In the genomic region with DNA sequence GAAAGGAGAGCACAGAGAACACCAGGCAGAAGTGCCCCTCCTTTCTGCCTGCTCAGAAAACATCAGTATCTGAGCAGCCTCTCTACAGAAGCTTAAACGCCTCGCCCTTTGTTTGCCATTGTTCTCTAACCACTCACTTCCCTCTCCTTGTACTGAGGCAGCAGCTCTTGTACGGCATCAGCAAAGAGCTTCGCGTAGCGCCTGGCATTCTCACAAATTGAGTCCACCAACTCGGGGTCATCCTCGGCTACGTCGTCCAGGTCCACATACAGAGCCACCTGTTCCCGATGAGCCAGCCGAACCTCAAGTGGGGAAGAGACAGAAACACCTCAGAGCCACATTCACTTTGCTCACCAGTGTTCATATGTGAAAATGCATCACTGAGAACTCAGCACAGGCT, we compare ENCODE assay signal across 8 cellular contexts. TPM values are rescaled to one million over a fixed set of nuclear protein-coding genes. Genes with fewer than 3 reads are reported as not detected.
DNase-seq lines count a peak whose midpoint lies in the region; ATAC-seq, FAIRE-seq and TF ChIP-seq lines count a peak whose summit lies in the region.

No MANE protein-coding gene starts in this region.

- peak overlapping the region; percentile 100 for H3K27ac ChIP-seq in 22Rv1
- peak overlapping the region; percentile 100; the same call in 2 of the 3 replicates for H3K27ac ChIP-seq in K562 (ENCODE audit: extremely low read depth, low read depth, low read length)

- H3K27me3 ChIP-seq in K562 (ENCODE audit: control insufficient read depth in 2 of 2, insufficient read depth in 2 of 2, low read length in 2 of 2), result no peaks in the 10 kb centered on the region

- no peak for DNase-seq in HFFc6
- no peak for DNase-seq in K562 (ENCODE audit: extremely low read depth in 1 of 4, low spot score in 3 of 4)
- DNase-seq in mesothelial cell of epicardium (ENCODE audit: low spot score in 2 of 2, unreplicated experiment in 2 of 2), result no peak
- DNase-seq in GM13976 (ENCODE audit: low spot score), result no peak

- no peaks in the 10 kb centered on the region for H3K9me3 ChIP-seq in K562 (replicated peaks; ENCODE audit: control insufficient read depth, insufficient read depth, low read depth, low read length)

- BruUV-seq in K562 (replicated peaks; lab: Mats Ljungman, UMichigan), result no TSS peak

- TF ChIP-seq EP300 in K562 (IDR thresholded peaks at IDR 0.05; ENCODE audit: low read length), result no peak

- H3K9ac ChIP-seq in K562 (ENCODE audit: insufficient read depth in 1 of 2, low read depth in 2 of 2, low read length in 2 of 2), result peak overlapping the region; percentile 74 to 99

- peaks cover 73% of the 10 kb centered on the region for H3K36me3 ChIP-seq in K562 (ENCODE audit: control insufficient read depth, insufficient read depth, low read length)

- TF ChIP-seq CTCF in 22Rv1 (IDR thresholded peaks at IDR 0.05), result no peak
- no peak for TF ChIP-seq CTCF in HFFc6 (IDR thresholded peaks at IDR 0.05)
- no peak for TF ChIP-seq CTCF in K562 (IDR thresholded peaks at IDR 0.05 in 2 of 3, conservative IDR thresholded peaks at IDR 0.05 in 1 of 3; ENCODE audit: insufficient read depth in 2 of 3, low read depth in 1 of 3, low read length in 3 of 3)
- TF ChIP-seq CTCF in mesothelial cell of epicardium (IDR thresholded peaks at IDR 0.05; ENCODE audit: unreplicated experiment), result no peak
- TF ChIP-seq CTCF in GM13976 (IDR thresholded peaks at IDR 0.05; ENCODE audit: borderline replicate concordance, control extremely low read depth, extremely low read depth, insufficient read depth, missing control alignments), result no peak

- intact Hi-C loops in K562 (cut with micrococcal nuclease), result no loop called here

- H3K79me2 ChIP-seq in K562 (ENCODE audit: control insufficient read depth, insufficient read depth, low read length), result peaks cover 60% of the 10 kb centered on the region

- H2AFZ ChIP-seq in K562 (ENCODE audit: low read depth, low read length), result no peak overlapping the region

- peak overlapping the region; percentile 92 for H3K4me2 ChIP-seq in K562 (ENCODE audit: insufficient read depth, low read length)

- H3K4me1 Mint-ChIP-seq in HFFc6 (ENCODE audit: low read depth) (peaks cover 53% of the 10 kb centered on the region), mesothelial cell of epicardium (peaks cover 36% of the 10 kb centered on the region)

- POLR2A ChIA-PET in K562 (lab: Yijun Ruan, JAX), result interaction anchor here (0.6 to 4.6 kb wide), 5 partner anchors 9 to 86 kb away, joined by 4 to 115 read pairs (median 4); partner anchors contain the start of genes COPS6 and MBLAC1

- peaks cover 9 to 41% of the 10 kb centered on the region in 2 experiments; a peak in 4 of 5 replicates for H3K4me1 ChIP-seq in K562 (replicated peaks in 1 of 2; ENCODE audit: control insufficient read depth in 2 of 2, insufficient read depth in 2 of 2, low read length in 2 of 2)

- in situ Hi-C loops in K562 (cut with MboI), result no loop called here
- in situ Hi-C loops in GM13976 (cut with MboI; ENCODE audit: low sequenced_read_pairs, unreplicated experiment), result no loop called here

- FAIRE-seq in K562 (lab: Jason Lieb, UNC), result no peak

- peaks cover 2% of the 10 kb centered on the region for H3K27me3 Mint-ChIP-seq in HFFc6 (ENCODE audit: insufficient read depth)
- no peaks in the 10 kb centered on the region for H3K27me3 Mint-ChIP-seq in mesothelial cell of epicardium (ENCODE audit: low read depth)

- H3K4me3 Mint-ChIP-seq in HFFc6 (peak overlapping the region; percentile 90), mesothelial cell of epicardium (peak overlapping the region; percentile 89)

- peaks cover 38% of the 10 kb centered on the region for H4K20me1 ChIP-seq in K562 (replicated peaks; ENCODE audit: control insufficient read depth, insufficient read depth, low read length)

- 94% methylated on average over 12 of the region's 12 CpGs for WGBS in K562 (ENCODE audit: insufficient coverage, low coverage, missing lambda C conversion rate)

- H3K4me3 ChIP-seq in K562, result peak overlapping the region; percentile 98

- H3K9me3 Mint-ChIP-seq in HFFc6, result no peaks in the 10 kb centered on the region
- no peaks in the 10 kb centered on the region for H3K9me3 Mint-ChIP-seq in mesothelial cell of epicardium

- ATAC-seq in K562, result no peak
- ATAC-seq in GM21717 (IDR thresholded peaks at IDR 0.05; ENCODE audit: unreplicated experiment), result no peak
- ATAC-seq in GM21737 (IDR thresholded peaks at IDR 0.05; ENCODE audit: unreplicated experiment), result no peak
- no peak for ATAC-seq in HG02642 (IDR thresholded peaks at IDR 0.05; ENCODE audit: poor library complexity, unreplicated experiment)

- no peak for TF ChIP-seq RAD21 in K562 (CRISPR knock-in tag; conservative IDR thresholded peaks at IDR 0.05 in 1 of 2, IDR thresholded peaks at IDR 0.05 in 1 of 2)

- no peak for TF ChIP-seq POLR2A in K562 (conservative IDR thresholded peaks at IDR 0.05)

- CTCF ChIA-PET in K562 (lab: Yijun Ruan, JAX; ENCODE audit: low intra/inter-chr PET ratio), result no interaction called here

- peaks cover 60% of the 10 kb centered on the region for H3K36me3 Mint-ChIP-seq in HFFc6 (ENCODE audit: low read depth)
- H3K36me3 Mint-ChIP-seq in mesothelial cell of epicardium, result peaks cover 40% of the 10 kb centered on the region

- H3K27ac Mint-ChIP-seq in HFFc6 (peak overlapping the region; percentile 64), mesothelial cell of epicardium (peak overlapping the region; percentile 99)

- peaks cover 3% of the 10 kb centered on the region for H3K9me1 ChIP-seq in K562 (ENCODE audit: control insufficient read depth, insufficient read depth, low read length)

RNA-seq across cellular contexts. Expression of gene MCM7, which starts 1.7 kb away (rescaled TPM):
- 100 to 1,000 TPM in 5 of 6 experiments, 10 to 100 TPM in 1; 70.9 to 139 (median 124) TPM for total RNA-seq in HFFc6 (2021; fragmentation: NEBNext Ultra II Directional; extraction: Animal tissue kit (Norgen Biotek cat#: 25700))
- total RNA-seq in K562 (2011; cell fraction: chromatin; rRNA removed; ENCODE audit: low replicate concordance), result 414 and 758 TPM in 2 replicates
- total RNA-seq in K562 (2011; cell fraction: nucleolus; rRNA removed), result 463 and 497 TPM in 2 replicates
- total RNA-seq in K562 (2011; cell fraction: nucleoplasm; rRNA removed), result 263 and 349 TPM in 2 replicates
- 560 and 610 TPM in 2 replicates for total RNA-seq in K562 (2014; rRNA removed)
- total RNA-seq in K562 (2014; rRNA removed; fragmentation: Illumina TruSeq; extraction: Trizol), result 303 and 336 TPM in 2 replicates
- 408 and 410 TPM in 2 replicates for total RNA-seq in K562 (2015; rRNA removed; fragmentation: Illumina TruSeq; extraction: Trizol)
- 588 and 616 TPM in 2 replicates for total RNA-seq in K562 (2021)
- polyA plus RNA-seq in K562 (2011; rRNA removed), result 304 and 329 TPM in 2 replicates
- polyA plus RNA-seq in K562 (2011; cell fraction: cytosol; rRNA removed), result 333 and 730 TPM in 2 replicates
- 657 and 888 TPM in 2 replicates for polyA plus RNA-seq in K562 (2011; cell fraction: nucleus; rRNA removed)
- polyA plus RNA-seq in K562 (2012), result 488 and 498 TPM in 2 replicates
- polyA plus RNA-seq in K562 (2014; fragmentation: Illumina TruSeq; extraction: Trizol), result 437 and 491 TPM in 2 replicates
- 100 to 1,000 TPM; 407 to 856 TPM for polyA plus RNA-seq in K562 (2014; fragmentation: Nextera tagmentation; extraction: Ambion mirVana)
- polyA plus RNA-seq in K562 (2014; rRNA removed), result 488 and 513 TPM in 2 replicates
- polyA minus RNA-seq in K562 (2011; rRNA and poly(A)+ RNA removed), result 295 and 393 TPM in 2 replicates
- polyA minus RNA-seq in K562 (2011; cell fraction: cytosol; rRNA and poly(A)+ RNA removed), result 320 and 399 TPM in 2 replicates
- 299 and 305 TPM in 2 replicates for polyA minus RNA-seq in K562 (2011; cell fraction: nucleus; rRNA and poly(A)+ RNA removed)
- 170 to 172 TPM (median 171 TPM) in 3 replicates for total RNA-seq in mesothelial cell of epicardium

RNA-seq across cellular contexts. Expression of gene AP4M1, which starts 2.0 kb away (rescaled TPM):
- 10 to 100 TPM; 20.2 to 24.5 (median 21.9) TPM for total RNA-seq in HFFc6 (2021; fragmentation: NEBNext Ultra II Directional; extraction: Animal tissue kit (Norgen Biotek cat#: 25700))
- 35.5 and 59.8 TPM in 2 replicates for total RNA-seq in K562 (2011; cell fraction: chromatin; rRNA removed; ENCODE audit: low replicate concordance)
- 50.4 and 51.6 TPM in 2 replicates for total RNA-seq in K562 (2011; cell fraction: nucleolus; rRNA removed)
- total RNA-seq in K562 (2011; cell fraction: nucleoplasm; rRNA removed), result 26.7 and 40.9 TPM in 2 replicates
- total RNA-seq in K562 (2014; rRNA removed) (17.4 and 30.9 TPM in 2 replicates), K562 (2014; rRNA removed; fragmentation: Illumina TruSeq; extraction: Trizol) (11.0 and 12.2 TPM in 2 replicates), K562 (2015; rRNA removed; fragmentation: Illumina TruSeq; extraction: Trizol) (11.9 and 13.5 TPM in 2 replicates), K562 (2021) (21.8 and 25.2 TPM in 2 replicates), mesothelial cell of epicardium (23.5 to 26.8 TPM (median 25.6 TPM) in 3 replicates)
- polyA plus RNA-seq in K562 (2011; rRNA removed) (12.7 and 14.1 TPM in 2 replicates), K562 (2014; fragmentation: Illumina TruSeq; extraction: Trizol) (16.4 and 18.0 TPM in 2 replicates), K562 (2014; fragmentation: Nextera tagmentation; extraction: Ambion mirVana) (1 to 10 TPM; 1.3 to 3.6 TPM), K562 (2014; rRNA removed) (15.6 and 19.6 TPM in 2 replicates)
- polyA plus RNA-seq in K562 (2011; cell fraction: cytosol; rRNA removed), result 14.1 and 21.2 TPM in 2 replicates
- 41.5 and 49.3 TPM in 2 replicates for polyA plus RNA-seq in K562 (2011; cell fraction: nucleus; rRNA removed)
- 15.8 and 27.8 TPM in 2 replicates for polyA plus RNA-seq in K562 (2012)
- polyA minus RNA-seq in K562 (2011; rRNA and poly(A)+ RNA removed), result 10.9 and 15.8 TPM in 2 replicates
- 9.1 and 11.9 TPM in 2 replicates for polyA minus RNA-seq in K562 (2011; cell fraction: cytosol; rRNA and poly(A)+ RNA removed)
- 12.1 and 17.2 TPM in 2 replicates for polyA minus RNA-seq in K562 (2011; cell fraction: nucleus; rRNA and poly(A)+ RNA removed)

RNA-seq across cellular contexts. Expression of gene COPS6, which starts 10.7 kb away (rescaled TPM):
- total RNA-seq in HFFc6 (2021; fragmentation: NEBNext Ultra II Directional; extraction: Animal tissue kit (Norgen Biotek cat#: 25700)), result 100 to 1,000 TPM; 253 to 334 (median 302) TPM
- total RNA-seq in K562 (2011; cell fraction: chromatin; rRNA removed; ENCODE audit: low replicate concordance), result 151 and 243 TPM in 2 replicates
- 132 and 134 TPM in 2 replicates for total RNA-seq in K562 (2011; cell fraction: nucleolus; rRNA removed)
- total RNA-seq in K562 (2011; cell fraction: nucleoplasm; rRNA removed), result 123 and 134 TPM in 2 replicates
- 102 and 119 TPM in 2 replicates for total RNA-seq in K562 (2014; rRNA removed)
- 56.4 and 64.2 TPM in 2 replicates for total RNA-seq in K562 (2014; rRNA removed; fragmentation: Illumina TruSeq; extraction: Trizol)
- total RNA-seq in K562 (2015; rRNA removed; fragmentation: Illumina TruSeq; extraction: Trizol), result 60.1 and 63.0 TPM in 2 replicates
- 168 TPM in 2 replicates for total RNA-seq in K562 (2021)
- 142 and 202 TPM in 2 replicates for polyA plus RNA-seq in K562 (2011; rRNA removed)
- polyA plus RNA-seq in K562 (2011; cell fraction: cytosol; rRNA removed), result 161 and 249 TPM in 2 replicates
- 125 and 159 TPM in 2 replicates for polyA plus RNA-seq in K562 (2011; cell fraction: nucleus; rRNA removed)
- polyA plus RNA-seq in K562 (2012), result 160 and 243 TPM in 2 replicates
- 176 and 194 TPM in 2 replicates for polyA plus RNA-seq in K562 (2014; fragmentation: Illumina TruSeq; extraction: Trizol)
- 100 to 1,000 TPM; 160 to 331 TPM for polyA plus RNA-seq in K562 (2014; fragmentation: Nextera tagmentation; extraction: Ambion mirVana)
- polyA plus RNA-seq in K562 (2014; rRNA removed), result 212 and 232 TPM in 2 replicates
- polyA minus RNA-seq in K562 (2011; rRNA and poly(A)+ RNA removed), result 82.3 and 172 TPM in 2 replicates
- polyA minus RNA-seq in K562 (2011; cell fraction: cytosol; rRNA and poly(A)+ RNA removed), result 57.4 and 102 TPM in 2 replicates
- polyA minus RNA-seq in K562 (2011; cell fraction: nucleus; rRNA and poly(A)+ RNA removed), result 37.4 and 39.0 TPM in 2 replicates
- 96.4 to 103 TPM (median 97.7 TPM) in 3 replicates for total RNA-seq in mesothelial cell of epicardium

RNA-seq across cellular contexts. Expression of gene ZNF3, which starts 17.9 kb away (rescaled TPM):
- total RNA-seq in HFFc6 (2021; fragmentation: NEBNext Ultra II Directional; extraction: Animal tissue kit (Norgen Biotek cat#: 25700)), result 10 to 100 TPM; 16.5 to 19.4 (median 18.3) TPM
- total RNA-seq in K562 (2011; cell fraction: chromatin; rRNA removed; ENCODE audit: low replicate concordance), result 153 and 214 TPM in 2 replicates
- 103 and 125 TPM in 2 replicates for total RNA-seq in K562 (2011; cell fraction: nucleolus; rRNA removed)
- total RNA-seq in K562 (2011; cell fraction: nucleoplasm; rRNA removed), result 119 and 140 TPM in 2 replicates
- total RNA-seq in K562 (2014; rRNA removed) (33.6 and 35.6 TPM in 2 replicates), K562 (2014; rRNA removed; fragmentation: Illumina TruSeq; extraction: Trizol) (55.6 and 64.4 TPM in 2 replicates), K562 (2015; rRNA removed; fragmentation: Illumina TruSeq; extraction: Trizol) (61.6 and 64.9 TPM in 2 replicates), K562 (2021) (46.7 and 48.5 TPM in 2 replicates), mesothelial cell of epicardium (78.6 to 85.9 TPM (median 81.1 TPM) in 3 replicates)
- polyA plus RNA-seq in K562 (2011; rRNA removed) (44.8 and 52.3 TPM in 2 replicates), K562 (2014; fragmentation: Illumina TruSeq; extraction: Trizol) (58.4 and 58.7 TPM in 2 replicates), K562 (2014; fragmentation: Nextera tagmentation; extraction: Ambion mirVana) (10 to 100 TPM; 30.0 to 51.5 TPM), K562 (2014; rRNA removed) (39.6 and 45.8 TPM in 2 replicates)
- polyA plus RNA-seq in K562 (2011; cell fraction: cytosol; rRNA removed), result 20.8 and 27.2 TPM in 2 replicates
- polyA plus RNA-seq in K562 (2011; cell fraction: nucleus; rRNA removed), result 85.4 and 103 TPM in 2 replicates
- 30.1 and 31.6 TPM in 2 replicates for polyA plus RNA-seq in K562 (2012)
- 55.6 and 57.4 TPM in 2 replicates for polyA minus RNA-seq in K562 (2011; rRNA and poly(A)+ RNA removed)
- 10.5 and 15.3 TPM in 2 replicates for polyA minus RNA-seq in K562 (2011; cell fraction: cytosol; rRNA and poly(A)+ RNA removed)
- polyA minus RNA-seq in K562 (2011; cell fraction: nucleus; rRNA and poly(A)+ RNA removed), result 33.7 and 50.5 TPM in 2 replicates

RNA-seq across cellular contexts. Expression of gene TAF6, which starts 19.7 kb away (rescaled TPM):
- 10 to 100 TPM; 66.4 to 78.6 (median 77.4) TPM for total RNA-seq in HFFc6 (2021; fragmentation: NEBNext Ultra II Directional; extraction: Animal tissue kit (Norgen Biotek cat#: 25700))
- 80.0 and 157 TPM in 2 replicates for total RNA-seq in K562 (2011; cell fraction: chromatin; rRNA removed; ENCODE audit: low replicate concordance)
- 79.9 and 81.2 TPM in 2 replicates for total RNA-seq in K562 (2011; cell fraction: nucleolus; rRNA removed)
- 59.5 and 72.2 TPM in 2 replicates for total RNA-seq in K562 (2011; cell fraction: nucleoplasm; rRNA removed)
- 21.3 and 36.4 TPM in 2 replicates for total RNA-seq in K562 (2014; rRNA removed)
- 16.1 and 22.2 TPM in 2 replicates for total RNA-seq in K562 (2014; rRNA removed; fragmentation: Illumina TruSeq; extraction: Trizol)
- total RNA-seq in K562 (2015; rRNA removed; fragmentation: Illumina TruSeq; extraction: Trizol), result 17.9 and 21.5 TPM in 2 replicates
- total RNA-seq in K562 (2021), result 74.2 and 78.7 TPM in 2 replicates
- 12.3 and 21.4 TPM in 2 replicates for polyA plus RNA-seq in K562 (2011; rRNA removed)
- polyA plus RNA-seq in K562 (2011; cell fraction: cytosol; rRNA removed), result 9.2 and 16.8 TPM in 2 replicates
- polyA plus RNA-seq in K562 (2011; cell fraction: nucleus; rRNA removed), result 43.8 and 63.6 TPM in 2 replicates
- polyA plus RNA-seq in K562 (2012), result 63.2 and 72.6 TPM in 2 replicates
- polyA plus RNA-seq in K562 (2014; fragmentation: Illumina TruSeq; extraction: Trizol), result 59.4 and 68.1 TPM in 2 replicates
- under 1 TPM; 0.78 to 0.83 TPM for polyA plus RNA-seq in K562 (2014; fragmentation: Nextera tagmentation; extraction: Ambion mirVana)
- polyA plus RNA-seq in K562 (2014; rRNA removed), result 33.1 and 43.1 TPM in 2 replicates
- polyA minus RNA-seq in K562 (2011; rRNA and poly(A)+ RNA removed), result 12.3 and 15.9 TPM in 2 replicates
- polyA minus RNA-seq in K562 (2011; cell fraction: cytosol; rRNA and poly(A)+ RNA removed), result 23.7 and 37.7 TPM in 2 replicates
- polyA minus RNA-seq in K562 (2011; cell fraction: nucleus; rRNA and poly(A)+ RNA removed), result 15.6 and 19.7 TPM in 2 replicates
- total RNA-seq in mesothelial cell of epicardium, result 63.7 to 68.8 TPM (median 66.2 TPM) in 3 replicates
